1 cellular context compared by ENCODE assay signal in genomic region chr7:140778975-140779374, GRCh38.
TF ChIP-seq lines count a peak whose summit lies in the region.

No MANE protein-coding gene starts in this region.

TF ChIP-seq in K562, 482 proteins besides CTCF, POLR2A, EP300 and RAD21 (continued from another document):
- no peak for TF ChIP-seq SRSF3 (IDR thresholded peaks at IDR 0.05; ENCODE audit: insufficient read depth, low read length)
- no peak for TF ChIP-seq CCAR2 (IDR thresholded peaks at IDR 0.05; ENCODE audit: low read depth, low read length)
- no peak for TF ChIP-seq PBX2 (CRISPR knock-in tag; IDR thresholded peaks at IDR 0.05; ENCODE audit: low read depth)
- no peak for TF ChIP-seq PBX2 (tag; conservative IDR thresholded peaks at IDR 0.05; ENCODE audit: low read depth)
